Comparison of ENCODE assay signal across 8 cellular contexts in the genomic region with DNA sequence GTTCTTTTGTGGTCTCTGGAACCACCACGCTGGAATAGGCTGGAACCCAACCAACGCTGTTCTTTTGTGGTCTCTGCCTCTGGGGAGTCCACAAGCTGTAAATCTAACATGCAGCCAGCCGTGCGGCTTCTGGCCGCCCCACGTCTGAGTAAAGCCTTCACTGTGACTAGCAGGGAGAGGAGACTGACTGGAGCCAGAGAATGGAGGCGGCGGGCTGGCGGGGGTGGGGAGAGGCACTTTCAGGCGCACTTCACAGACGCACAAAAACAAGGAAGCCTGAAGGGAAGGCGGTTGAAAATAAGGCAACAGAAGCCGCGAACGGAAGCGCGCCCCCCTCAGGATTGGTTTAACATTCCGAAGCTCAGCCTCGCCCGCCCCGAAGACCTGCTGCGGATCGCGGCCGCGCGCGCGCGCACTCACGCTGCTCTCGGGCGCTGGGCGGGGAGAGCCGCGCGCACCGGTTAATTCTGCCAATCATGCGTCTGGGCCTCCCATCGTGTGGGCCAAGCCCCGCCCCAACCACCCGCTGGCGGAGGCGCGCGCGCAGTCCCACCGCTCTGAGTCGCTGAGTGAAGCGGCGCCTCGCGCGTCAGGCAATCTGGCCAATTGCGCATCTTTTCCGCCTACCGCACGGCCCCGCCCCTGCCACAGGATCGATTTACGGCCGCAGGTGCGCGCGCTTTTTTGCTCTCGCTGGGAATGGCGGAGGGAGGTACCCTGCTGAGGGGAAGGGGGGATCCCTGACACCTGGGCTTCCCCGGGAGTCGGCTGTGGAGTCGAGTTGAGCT. TPM values are rescaled to one million over a fixed set of nuclear protein-coding genes. Genes with fewer than 3 reads are reported as not detected.
A peak's percentile ranks its signal among the peaks of the same experiment; 100 is the strongest.
DNase-seq lines count a peak whose midpoint lies in the region; ATAC-seq and TF ChIP-seq lines count a peak whose summit lies in the region.

A gene with protein sequence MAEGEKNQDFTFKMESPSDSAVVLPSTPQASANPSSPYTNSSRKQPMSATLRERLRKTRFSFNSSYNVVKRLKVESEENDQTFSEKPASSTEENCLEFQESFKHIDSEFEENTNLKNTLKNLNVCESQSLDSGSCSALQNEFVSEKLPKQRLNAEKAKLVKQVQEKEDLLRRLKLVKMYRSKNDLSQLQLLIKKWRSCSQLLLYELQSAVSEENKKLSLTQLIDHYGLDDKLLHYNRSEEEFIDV (plus strand): TSS at position 687 of the 788 bp plus-strand sequence. CDS start 13 bp downstream, at position 700.

- TF ChIP-seq POLR2A in GM10847 (IDR thresholded peaks at IDR 0.05; ENCODE audit: extremely low read depth, insufficient read length), result peak; percentile 88

- ATAC-seq in HG02610 (IDR thresholded peaks at IDR 0.05; ENCODE audit: unreplicated experiment) (peak; percentile 93), SK-N-SH treated with all-trans-retinoic acid at 6 μM for 48 hours (peak; percentile 90)

- H3K4me1 Mint-ChIP-seq in activated naive CD4-positive, alpha-beta T cell treated with anti-CD3 and anti-CD28 coated beads, Interleukin-2, amount 50 U/mL, for 24 hours, result peaks cover 52% of the 10 kb centered on the region

- peaks cover 4% of the 10 kb centered on the region for H3K36me3 Mint-ChIP-seq in activated naive CD4-positive, alpha-beta T cell treated with anti-CD3 and anti-CD28 coated beads, Interleukin-2, amount 50 U/mL, for 24 hours

- H3K9me3 Mint-ChIP-seq in activated naive CD4-positive, alpha-beta T cell treated with anti-CD3 and anti-CD28 coated beads, Interleukin-2, amount 50 U/mL, for 24 hours, result no peaks in the 10 kb centered on the region

- peak within 1 kb of the TSS; percentile 92 for H3K4me3 Mint-ChIP-seq in activated naive CD4-positive, alpha-beta T cell treated with anti-CD3 and anti-CD28 coated beads, Interleukin-2, amount 50 U/mL, for 24 hours

- H3K27ac ChIP-seq in temporal lobe (ENCODE audit: low read depth, low read length), result peak within 1 kb of the TSS; percentile 99

- H3K27me3 Mint-ChIP-seq in activated naive CD4-positive, alpha-beta T cell treated with anti-CD3 and anti-CD28 coated beads, Interleukin-2, amount 50 U/mL, for 24 hours, result no peaks in the 10 kb centered on the region

- peak within 1 kb of the TSS; percentile 97 for H3K27ac Mint-ChIP-seq in activated naive CD4-positive, alpha-beta T cell treated with anti-CD3 and anti-CD28 coated beads, Interleukin-2, amount 50 U/mL, for 24 hours

- peak; percentile 96 for DNase-seq in NCI-H1092 (lab: John Stamatoyannopoulos, UW)
- peak; percentile 97 for DNase-seq in germinal center (ENCODE audit: low spot score)
- peak; percentile 84 to 100 (median 98) for DNase-seq in nucleus accumbens (lab: John Stamatoyannopoulos, UW)

TF ChIP-seq in SK-N-SH treated with all-trans-retinoic acid at 6 μM for 48 hours, 23 proteins besides CTCF, POLR2A, EP300 and RAD21:
- TF ChIP-seq, protein P1, sequence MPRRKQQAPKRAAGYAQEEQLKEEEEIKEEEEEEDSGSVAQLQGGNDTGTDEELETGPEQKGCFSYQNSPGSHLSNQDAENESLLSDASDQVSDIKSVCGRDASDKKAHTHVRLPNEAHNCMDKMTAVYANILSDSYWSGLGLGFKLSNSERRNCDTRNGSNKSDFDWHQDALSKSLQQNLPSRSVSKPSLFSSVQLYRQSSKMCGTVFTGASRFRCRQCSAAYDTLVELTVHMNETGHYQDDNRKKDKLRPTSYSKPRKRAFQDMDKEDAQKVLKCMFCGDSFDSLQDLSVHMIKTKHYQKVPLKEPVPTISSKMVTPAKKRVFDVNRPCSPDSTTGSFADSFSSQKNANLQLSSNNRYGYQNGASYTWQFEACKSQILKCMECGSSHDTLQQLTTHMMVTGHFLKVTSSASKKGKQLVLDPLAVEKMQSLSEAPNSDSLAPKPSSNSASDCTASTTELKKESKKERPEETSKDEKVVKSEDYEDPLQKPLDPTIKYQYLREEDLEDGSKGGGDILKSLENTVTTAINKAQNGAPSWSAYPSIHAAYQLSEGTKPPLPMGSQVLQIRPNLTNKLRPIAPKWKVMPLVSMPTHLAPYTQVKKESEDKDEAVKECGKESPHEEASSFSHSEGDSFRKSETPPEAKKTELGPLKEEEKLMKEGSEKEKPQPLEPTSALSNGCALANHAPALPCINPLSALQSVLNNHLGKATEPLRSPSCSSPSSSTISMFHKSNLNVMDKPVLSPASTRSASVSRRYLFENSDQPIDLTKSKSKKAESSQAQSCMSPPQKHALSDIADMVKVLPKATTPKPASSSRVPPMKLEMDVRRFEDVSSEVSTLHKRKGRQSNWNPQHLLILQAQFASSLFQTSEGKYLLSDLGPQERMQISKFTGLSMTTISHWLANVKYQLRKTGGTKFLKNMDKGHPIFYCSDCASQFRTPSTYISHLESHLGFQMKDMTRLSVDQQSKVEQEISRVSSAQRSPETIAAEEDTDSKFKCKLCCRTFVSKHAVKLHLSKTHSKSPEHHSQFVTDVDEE (CRISPR knock-in tag; IDR thresholded peaks at IDR 0.05), result no peak
- TF ChIP-seq OSR1 (CRISPR knock-in tag; IDR thresholded peaks at IDR 0.05), result no peak
- 0 out of 2 replicates have a peak, but pooled peaks have one; percentile 13 for TF ChIP-seq ZFP3 (CRISPR knock-in tag; IDR thresholded peaks at IDR 0.05)
- TF ChIP-seq, protein P2, sequence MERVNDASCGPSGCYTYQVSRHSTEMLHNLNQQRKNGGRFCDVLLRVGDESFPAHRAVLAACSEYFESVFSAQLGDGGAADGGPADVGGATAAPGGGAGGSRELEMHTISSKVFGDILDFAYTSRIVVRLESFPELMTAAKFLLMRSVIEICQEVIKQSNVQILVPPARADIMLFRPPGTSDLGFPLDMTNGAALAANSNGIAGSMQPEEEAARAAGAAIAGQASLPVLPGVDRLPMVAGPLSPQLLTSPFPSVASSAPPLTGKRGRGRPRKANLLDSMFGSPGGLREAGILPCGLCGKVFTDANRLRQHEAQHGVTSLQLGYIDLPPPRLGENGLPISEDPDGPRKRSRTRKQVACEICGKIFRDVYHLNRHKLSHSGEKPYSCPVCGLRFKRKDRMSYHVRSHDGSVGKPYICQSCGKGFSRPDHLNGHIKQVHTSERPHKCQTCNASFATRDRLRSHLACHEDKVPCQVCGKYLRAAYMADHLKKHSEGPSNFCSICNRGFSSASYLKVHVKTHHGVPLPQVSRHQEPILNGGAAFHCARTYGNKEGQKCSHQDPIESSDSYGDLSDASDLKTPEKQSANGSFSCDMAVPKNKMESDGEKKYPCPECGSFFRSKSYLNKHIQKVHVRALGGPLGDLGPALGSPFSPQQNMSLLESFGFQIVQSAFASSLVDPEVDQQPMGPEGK (CRISPR knock-in tag; IDR thresholded peaks at IDR 0.05; ENCODE audit: borderline replicate concordance), result no peak

RNA-seq across cellular contexts. Expression of the gene that starts here (rescaled TPM):
- total RNA-seq in temporal lobe, result 7.6 TPM

Comparison
In these comparisons a context has a peak if more than half of its experiments do, and no peak if none do; other contexts are left out.
1. Peak in every context shown above with its lines: DNase-seq, ATAC-seq and H3K27ac ChIP-seq.